Comparison of ENCODE assay signal across 30 cellular contexts in genomic region chr10:116783011-116783655, GRCh38. TPM values are rescaled to one million over a fixed set of nuclear protein-coding genes. Genes with fewer than 3 reads are reported as not detected.
A peak's percentile ranks its signal among the peaks of the same experiment; 100 is the strongest.
DNase-seq lines count a peak whose midpoint lies in the region; ATAC-seq and TF ChIP-seq lines count a peak whose summit lies in the region.
"Had no signal": no experiment of that assay in that cellular context is flagged by ENCODE, and none has a peak within 500 bp of the region (broad histone marks: within the 10 kb centered on the region; RNA-seq: fewer than 3 reads in every experiment).

No MANE protein-coding gene starts in this region.

- H3K27me3 Mint-ChIP-seq in mesothelial cell of epicardium (ENCODE audit: low read depth) = peaks cover 18% of the 10 kb centered on the region

- H2BK120ac ChIP-seq in mesenchymal stem cell (ENCODE audit: low read depth, low read length) = no peak overlapping the region

- no peak overlapping the region for H3K27ac ChIP-seq in heart left ventricle
- H3K27ac ChIP-seq in right cardiac atrium (ENCODE audit: low read length) = no peak overlapping the region
- no peak overlapping the region for H3K27ac ChIP-seq in mesenchymal stem cell (ENCODE audit: low read length, poor library complexity, severe bottlenecking)
- peak overlapping the region; percentile 50 to 93 (median 70) for H3K27ac ChIP-seq in tibial nerve
- no peak overlapping the region for H3K27ac ChIP-seq in Peyer's patch
- H3K27ac ChIP-seq: A549, HL-60, lower lobe of right lung, stomach, thyroid gland, vagina had no signal

- ATAC-seq in heart left ventricle (peak in 3 of 4 donors; percentile 29 to 64 (median 31)), right cardiac atrium (no peak), HG02884 (IDR thresholded peaks at IDR 0.05; ENCODE audit: unreplicated experiment) (no peak)
- ATAC-seq: A549; CD8-positive, alpha-beta T cell; esophagus mucosa; lower lobe of right lung; mucosa of descending colon had no signal

- H2BK12ac ChIP-seq in mesenchymal stem cell (ENCODE audit: low read length in 2 of 2) = peak overlapping the region in 1 of 2 experiments; percentile 34

- H3K27ac Mint-ChIP-seq in mesothelial cell of epicardium = no peak overlapping the region
- H3K27ac Mint-ChIP-seq: CD8-positive, alpha-beta T cell; nephron had no signal

- no peaks in the 10 kb centered on the region for H3K9me3 Mint-ChIP-seq in mesothelial cell of epicardium
- H3K9me3 Mint-ChIP-seq: CD8-positive, alpha-beta T cell; nephron had no signal

- peaks cover 11% of the 10 kb centered on the region for H3K4me1 Mint-ChIP-seq in mesothelial cell of epicardium

- no peak overlapping the region for H3K4me2 ChIP-seq in mesenchymal stem cell (ENCODE audit: low read length, poor library complexity, severe bottlenecking)
- H3K4me2 ChIP-seq: A549 had no signal

- H3K4me3 ChIP-seq in heart left ventricle (no peak overlapping the region), right cardiac atrium (ENCODE audit: low read length) (no peak overlapping the region), mesenchymal stem cell (ENCODE audit: insufficient read depth in 1 of 2, low read depth in 1 of 2, low read length in 2 of 2) (no peak overlapping the region), tibial nerve (no peak overlapping the region), Peyer's patch (no peak overlapping the region)
- H3K4me3 ChIP-seq: A549, lower lobe of right lung, mucosa of descending colon, stomach, thyroid gland, vagina had no signal

- no peak overlapping the region for H3K4me3 Mint-ChIP-seq in mesothelial cell of epicardium
- H3K4me3 Mint-ChIP-seq: CD8-positive, alpha-beta T cell had no signal

- no peaks in the 10 kb centered on the region for H3K9me3 ChIP-seq in heart left ventricle
- H3K9me3 ChIP-seq in right cardiac atrium (ENCODE audit: control insufficient read depth, low read length) = no peaks in the 10 kb centered on the region
- H3K9me3 ChIP-seq in mesenchymal stem cell (ENCODE audit: control insufficient read depth, low read length) = no peaks in the 10 kb centered on the region
- no peaks in the 10 kb centered on the region for H3K9me3 ChIP-seq in tibial nerve
- no peaks in the 10 kb centered on the region for H3K9me3 ChIP-seq in Peyer's patch
- H3K9me3 ChIP-seq: A549, BE2C, lower lobe of right lung, mucosa of descending colon, stomach, thyroid gland, vagina had no signal

- TF ChIP-seq POLR2A in heart left ventricle (IDR thresholded peaks at IDR 0.05) (no peak), tibial nerve (IDR thresholded peaks at IDR 0.05) (peak in 1 of 2 donors; percentile 30), Peyer's patch (IDR thresholded peaks at IDR 0.05) (no peak)

- H3K18ac ChIP-seq in mesenchymal stem cell (ENCODE audit: low read depth in 1 of 2, low read length in 2 of 2) = no peak overlapping the region

- no peak overlapping the region for H4K8ac ChIP-seq in mesenchymal stem cell (ENCODE audit: low read length)

- no peak overlapping the region for H2AK5ac ChIP-seq in mesenchymal stem cell (ENCODE audit: low read length, severe bottlenecking)

- no peak overlapping the region for H2BK15ac ChIP-seq in mesenchymal stem cell (ENCODE audit: low read depth, poor library complexity, severe bottlenecking)

- H3K4me1 ChIP-seq in heart left ventricle (peaks cover 0 to 6% (median 4%) of the 10 kb centered on the region in 12 donors), right cardiac atrium (ENCODE audit: control insufficient read depth, insufficient read depth, low read length) (no peaks in the 10 kb centered on the region), mesenchymal stem cell (ENCODE audit: control insufficient read depth, insufficient read depth, low read depth, low read length) (peaks cover 10% of the 10 kb centered on the region), tibial nerve (peaks cover 0 to 42% (median 5%) of the 10 kb centered on the region in 4 donors), Peyer's patch (no peaks in the 10 kb centered on the region)
- H3K4me1 ChIP-seq: A549, BE2C had no signal

- H3K9ac ChIP-seq in mesenchymal stem cell (ENCODE audit: low read length) = no peak overlapping the region

- H2AFZ ChIP-seq in mesenchymal stem cell (ENCODE audit: low read depth, low read length) = peak overlapping the region; percentile 16

- no peaks in the 10 kb centered on the region for H3K79me1 ChIP-seq in mesenchymal stem cell (replicated peaks; ENCODE audit: low read length, poor library complexity, severe bottlenecking)

- TF ChIP-seq CTCF in heart left ventricle (IDR thresholded peaks at IDR 0.05) = no peak
- no peak for TF ChIP-seq CTCF in tibial nerve (IDR thresholded peaks at IDR 0.05)
- no peak for TF ChIP-seq CTCF in mesothelial cell of epicardium (IDR thresholded peaks at IDR 0.05; ENCODE audit: unreplicated experiment)
- no peak for TF ChIP-seq CTCF in Peyer's patch (IDR thresholded peaks at IDR 0.05)

- DNase-seq in heart left ventricle = peak in 2 of 5 donors; percentile 38 to 41
- DNase-seq in right cardiac atrium = no peak
- DNase-seq in SW480 (ENCODE audit: low spot score) = peak; percentile 38
- DNase-seq in mesenchymal stem cell = no peak
- DNase-seq in tibial nerve (ENCODE audit: low spot score in 2 of 2) = peak in 1 of 2 donors; percentile 21
- no peak for DNase-seq in mesothelial cell of epicardium (ENCODE audit: low spot score in 2 of 2, unreplicated experiment in 2 of 2)
- DNase-seq in Peyer's patch = no peak
- DNase-seq: activated CD4-positive, alpha-beta T cell treated with anti-CD3 and anti-CD28 coated beads for 48 hours; activated naive CD4-positive, alpha-beta T cell; activated T-cell treated with anti-CD3 and anti-CD28 coated beads, Interleukin-2, amount 50 U/mL, for 48 hours; BE2C; CD8-positive, alpha-beta T cell; cerebellar nuclear complex; dermis blood vessel endothelial cell; Karpas-422; lower lobe of right lung; mucosa of descending colon; NCI-H1436 treated with DMSO at 0.1 percent for 48 hours; NCI-H2081 treated with DMSO at 0.1 percent for 48 hours; NCI-H2227 treated with DMSO at 0.1 percent for 48 hours; NCI-H526 treated with DMSO at 0.1 percent for 48 hours; stimulated activated CD8-positive, alpha-beta memory T cell treated with anti-CD3 and anti-CD28 coated beads, Interleukin-4, amount 100 ng/mL, for 48 hours; stomach; thyroid gland had no signal

- H3K36me3 Mint-ChIP-seq in mesothelial cell of epicardium = no peaks in the 10 kb centered on the region
- H3K36me3 Mint-ChIP-seq: CD8-positive, alpha-beta T cell had no signal

- WGBS in heart left ventricle, 4 donors = 69 to 81% (median 76%) methylated on average over 13 of the region's 13 CpGs
- 64% methylated on average over 13 of the region's 13 CpGs for WGBS in right cardiac atrium
- 76% methylated on average over 11 of the region's 13 CpGs for WGBS in mesenchymal stem cell
- 43 to 53% methylated on average over 13 of the region's 13 CpGs for WGBS in tibial nerve, 2 donors

- no peak overlapping the region for H3K23ac ChIP-seq in mesenchymal stem cell (ENCODE audit: low read length in 2 of 2)

- H3K27me3 ChIP-seq in heart left ventricle (no peaks in the 10 kb centered on the region), right cardiac atrium (ENCODE audit: control insufficient read depth, insufficient read depth) (no peaks in the 10 kb centered on the region), mesenchymal stem cell (ENCODE audit: control insufficient read depth in 1 of 2, insufficient read depth in 1 of 2, low read length in 2 of 2) (no peaks in the 10 kb centered on the region), tibial nerve (no peaks in the 10 kb centered on the region), Peyer's patch (no peaks in the 10 kb centered on the region)
- H3K27me3 ChIP-seq: BE2C, thyroid gland, vagina had no signal

- H2BK5ac ChIP-seq in mesenchymal stem cell (ENCODE audit: low read depth, low read length, poor library complexity, severe bottlenecking) = no peak overlapping the region

- intact Hi-C loops in heart left ventricle (cut with DNase I) (no loop called here), right cardiac atrium (cut with DNase I) (loop anchor here in 1 of 4 donors (5.0 kb wide), 1 partner anchor 96 kb away; no protein-coding TSS in a partner anchor)

- peak overlapping the region in 1 of 2 experiments; percentile 58 for H3K14ac ChIP-seq in mesenchymal stem cell (ENCODE audit: low read length in 2 of 2)

- peak overlapping the region; percentile 49 for H4K91ac ChIP-seq in mesenchymal stem cell (ENCODE audit: low read length)

- H3K36me3 ChIP-seq in heart left ventricle = no peaks in the 10 kb centered on the region
- H3K36me3 ChIP-seq in mesenchymal stem cell (ENCODE audit: control insufficient read depth in 1 of 2, insufficient read depth in 2 of 2, low read depth in 1 of 2, low read length in 2 of 2) = no peaks in the 10 kb centered on the region
- H3K36me3 ChIP-seq in tibial nerve = no peaks in the 10 kb centered on the region
- no peaks in the 10 kb centered on the region for H3K36me3 ChIP-seq in Peyer's patch
- H3K36me3 ChIP-seq: BE2C, lower lobe of right lung, stomach, thyroid gland, vagina had no signal

- TF ChIP-seq EP300 in tibial nerve (IDR thresholded peaks at IDR 0.05) = peak in 1 of 2 donors; percentile 91

- no peak overlapping the region for H3K4ac ChIP-seq in mesenchymal stem cell (ENCODE audit: low read depth in 1 of 2, low read length in 2 of 2)

RNA-seq across cellular contexts. Expression of gene HSPA12A, which starts 40.8 kb away (rescaled TPM):
- total RNA-seq in heart left ventricle (10 to 100 TPM; 11.0 to 17.0 (median 13.8) TPM), right cardiac atrium (10 to 100 TPM; 13.1 to 21.9 (median 15.5) TPM), tibial nerve (100 to 1,000 TPM; 125 to 187 (median 147) TPM), mesothelial cell of epicardium (10.7 to 13.7 TPM (median 11.8 TPM) in 3 replicates), Peyer's patch (10 to 100 TPM in 1 of 4 donors, 1 to 10 TPM in 3; 2.6 to 15.7 (median 6.8) TPM)
- polyA plus RNA-seq in heart left ventricle (1 to 10 TPM; 4.7 to 9.0 TPM), right cardiac atrium (8.4 TPM)
- polyA plus RNA-seq in mesenchymal stem cell (2013, experiment 1 of 2) = 3.9 TPM
- 3.8 TPM for polyA plus RNA-seq in mesenchymal stem cell (2013, experiment 2 of 2)

Comparison
In these comparisons a context has a peak if more than half of its experiments do, and no peak if none do; other contexts are left out.
1. ATAC-seq: peak in heart left ventricle (3 of 4); none in right cardiac atrium (0 of 2) and HG02884 (single experiment).
2. H3K27ac ChIP-seq: peak in tibial nerve (4 of 4); none in heart left ventricle (0 of 12), right cardiac atrium (single experiment), mesenchymal stem cell (single experiment) and Peyer's patch (0 of 4).